In genomic region chr11:24635588-24636290, GRCh38 we compare ENCODE assay signal across 23 cellular contexts.
DNase-seq lines count a peak whose midpoint lies in the region; ATAC-seq and TF ChIP-seq lines count a peak whose summit lies in the region.
"Had no signal": no experiment of that assay in that cellular context is flagged by ENCODE, and none has a peak within 500 bp of the region (broad histone marks: within the 10 kb centered on the region; RNA-seq: fewer than 3 reads in every experiment).

No MANE protein-coding gene starts in this region.

- H3K14ac ChIP-seq in IMR-90 (replicated peaks; ENCODE audit: low read depth, low read length) = no peak overlapping the region

- no peak overlapping the region for H3K18ac ChIP-seq in IMR-90 (ENCODE audit: low read depth, low read length)

- in situ Hi-C loops in IMR-90 (cut with MboI; ENCODE audit: low sequenced_read_pairs) = no loop called here

- peaks cover 0 to 3% (median 0%) of the 10 kb centered on the region in 5 donors for H3K36me3 Mint-ChIP-seq in naive thymus-derived CD4-positive, alpha-beta T cell

- 0 out of 2 replicates have a peak, but pooled peaks have one; percentile 44 for ATAC-seq in IMR-90 (ENCODE audit: low read depth)
- ATAC-seq in naive thymus-derived CD4-positive, alpha-beta T cell = no peak
- ATAC-seq: activated naive CD8-positive, alpha-beta T cell treated with anti-CD3 and anti-CD28 coated beads, Interleukin-2, amount 50 U/mL, for 24 hours; HepG2 had no signal

- TF ChIP-seq CTCF in IMR-90 (conservative IDR thresholded peaks at IDR 0.05; ENCODE audit: low read depth, low read length) = no peak
- TF ChIP-seq CTCF in VCaP (conservative IDR thresholded peaks at IDR 0.05) = no peak
- no peak for TF ChIP-seq CTCF in tibial artery (IDR thresholded peaks at IDR 0.05)

- no peak overlapping the region for H3K4me3 Mint-ChIP-seq in naive thymus-derived CD4-positive, alpha-beta T cell
- H3K4me3 Mint-ChIP-seq: activated naive CD8-positive, alpha-beta T cell treated with anti-CD3 and anti-CD28 coated beads, Interleukin-2, amount 50 U/mL, for 24 hours; activated T-helper 1 cell treated with anti-CD3 and anti-CD28 coated beads, Interleukin-12 subunit alpha, Interleukin-12 subunit beta, Interleukin-2, Interleukin-4 antibody, amounts not matched to agents 30 ng/mL and 10 ng/mL and 1 ng/mL, durations not matched to agents 14 hours and 24 hours and 36 hours had no signal

- peaks cover 2% of the 10 kb centered on the region; the same call in 1 of the 2 replicates for H3K9me1 ChIP-seq in IMR-90 (ENCODE audit: insufficient read depth, low read length)

- H3K36me3 ChIP-seq in IMR-90 (ENCODE audit: control insufficient read depth, insufficient read depth, low read length) (no peaks in the 10 kb centered on the region), tibial artery (no peaks in the 10 kb centered on the region)
- H3K36me3 ChIP-seq in naive thymus-derived CD4-positive, alpha-beta T cell (ENCODE audit: control insufficient read depth in 2 of 3, insufficient read depth in 3 of 3, low read length in 3 of 3) = no peaks in the 10 kb centered on the region

- no peak overlapping the region for H2BK120ac ChIP-seq in IMR-90 (ENCODE audit: low read depth, low read length)

- dilution Hi-C loops in IMR-90 (cut with HindIII; ENCODE audit: low sequenced_read_pairs, unreplicated experiment) = no loop called here

- H3K9me3 Mint-ChIP-seq in naive thymus-derived CD4-positive, alpha-beta T cell = peaks cover 0 to 10% (median 3%) of the 10 kb centered on the region in 11 donors
- H3K9me3 Mint-ChIP-seq: activated T-helper 1 cell treated with anti-CD3 and anti-CD28 coated beads, Interleukin-12 subunit alpha, Interleukin-12 subunit beta, Interleukin-2, Interleukin-4 antibody, amounts not matched to agents 30 ng/mL and 10 ng/mL and 1 ng/mL, durations not matched to agents 14 hours and 24 hours and 36 hours had no signal

- H3K4me2 ChIP-seq in IMR-90 (ENCODE audit: low read depth, low read length) = no peak overlapping the region

- no CpG with 5 or more reads among the region's 5 CpGs for WGBS in IMR-90 (ENCODE audit: extremely low coverage in 2 of 2, insufficient read length in 1 of 2), 2 experiments

- H3K56ac ChIP-seq in IMR-90 (ENCODE audit: extremely low read depth, insufficient read depth, low read length) = no peak overlapping the region

- TF ChIP-seq POLR2A in IMR-90 (IDR thresholded peaks at IDR 0.05; ENCODE audit: low read depth, low read length) = no peak

- BruUV-seq in IMR-90 (replicated peaks; lab: Mats Ljungman, UMichigan) = no TSS peak

- no peak overlapping the region for H2AK5ac ChIP-seq in IMR-90 (ENCODE audit: low read depth, low read length)

- no peak overlapping the region for H2AK9ac ChIP-seq in IMR-90 (replicated peaks; ENCODE audit: low read depth, low read length, poor library complexity)

- DNase-seq in ELR (ENCODE audit: low read depth) (peak; percentile 74), IMR-90 (peak; percentile 44), kidney tubule cell (ENCODE audit: low spot score) (peak; percentile 25), NCI-H774 (lab: John Stamatoyannopoulos, UW) (no peak), tibial artery (no peak), putamen (ENCODE audit: low spot score) (no peak)
- no peak for DNase-seq in naive thymus-derived CD4-positive, alpha-beta T cell
- DNase-seq: activated CD8-positive, alpha-beta memory T cell treated with anti-CD3 and anti-CD28 coated beads for 24 hours; activated naive CD8-positive, alpha-beta T cell treated with anti-CD3 and anti-CD28 coated beads, Interleukin-2, amount 50 U/mL, for 24 hours; Caco-2; central memory CD4-positive, alpha-beta T cell; head of caudate nucleus; mesendoderm; MM.1S; NCI-H146; NCI-H226; SHP77; small intestine; stimulated activated CD4-positive, alpha-beta T cell treated with anti-CD3 and anti-CD28 coated beads, Interleukin-4, amount 100 ng/mL, for 4 hours had no signal

- H2BK5ac ChIP-seq in IMR-90 (ENCODE audit: low read depth, low read length, poor library complexity, severe bottlenecking) = no peak overlapping the region

- no peak overlapping the region for H2BK20ac ChIP-seq in IMR-90 (ENCODE audit: low read depth, low read length)

- H3K4me3 ChIP-seq in IMR-90 (ENCODE audit: insufficient read depth, low read depth, low read length) = no peak overlapping the region
- no peak overlapping the region for H3K4me3 ChIP-seq in tibial artery
- H3K4me3 ChIP-seq in naive thymus-derived CD4-positive, alpha-beta T cell (ENCODE audit: low read length) = no peak overlapping the region

- H3K4me1 Mint-ChIP-seq in naive thymus-derived CD4-positive, alpha-beta T cell = no peaks in the 10 kb centered on the region
- H3K4me1 Mint-ChIP-seq: activated naive CD8-positive, alpha-beta T cell treated with anti-CD3 and anti-CD28 coated beads, Interleukin-2, amount 50 U/mL, for 24 hours had no signal

- H3K79me1 ChIP-seq in IMR-90 (ENCODE audit: low read depth in 1 of 2, low read length in 2 of 2) = no peaks in the 10 kb centered on the region

- no peak overlapping the region for H2AFZ ChIP-seq in IMR-90 (replicated peaks; ENCODE audit: low read length, poor library complexity)

- H3K9ac ChIP-seq in IMR-90 (ENCODE audit: low read depth, low read length) = no peak overlapping the region

- H3K27me3 Mint-ChIP-seq in naive thymus-derived CD4-positive, alpha-beta T cell = no peaks in the 10 kb centered on the region
- H3K27me3 Mint-ChIP-seq: activated naive CD8-positive, alpha-beta T cell treated with anti-CD3 and anti-CD28 coated beads, Interleukin-2, amount 50 U/mL, for 24 hours; progenitor cell of endocrine pancreas had no signal

- H4K20me1 ChIP-seq in IMR-90 (ENCODE audit: insufficient read depth, low read length) = no peaks in the 10 kb centered on the region

- no peak overlapping the region for H4K8ac ChIP-seq in IMR-90 (ENCODE audit: low read depth in 2 of 2, low read length in 2 of 2)

- H3K27ac Mint-ChIP-seq in naive thymus-derived CD4-positive, alpha-beta T cell = no peak overlapping the region
- H3K27ac Mint-ChIP-seq: activated naive CD8-positive, alpha-beta T cell treated with anti-CD3 and anti-CD28 coated beads, Interleukin-2, amount 50 U/mL, for 24 hours; activated T-helper 1 cell treated with anti-CD3 and anti-CD28 coated beads, Interleukin-12 subunit alpha, Interleukin-12 subunit beta, Interleukin-2, Interleukin-4 antibody, amounts not matched to agents 30 ng/mL and 10 ng/mL and 1 ng/mL, durations not matched to agents 14 hours and 24 hours and 36 hours; progenitor cell of endocrine pancreas had no signal

- H4K91ac ChIP-seq in IMR-90 (ENCODE audit: insufficient read depth, low read depth, low read length) = no peak overlapping the region

- H3K9me3 ChIP-seq in IMR-90 (ENCODE audit: control insufficient read depth, insufficient read depth, low read length) (no peaks in the 10 kb centered on the region), tibial artery (no peaks in the 10 kb centered on the region)
- no peaks in the 10 kb centered on the region for H3K9me3 ChIP-seq in naive thymus-derived CD4-positive, alpha-beta T cell (ENCODE audit: control insufficient read depth in 2 of 3, low read length in 3 of 3)
- H3K9me3 ChIP-seq: Caco-2 had no signal

- H3K27me3 ChIP-seq in IMR-90 (ENCODE audit: control insufficient read depth, insufficient read depth, low read length) (no peaks in the 10 kb centered on the region), tibial artery (no peaks in the 10 kb centered on the region)
- H3K27me3 ChIP-seq in naive thymus-derived CD4-positive, alpha-beta T cell (ENCODE audit: control insufficient read depth in 2 of 2, insufficient read depth in 2 of 2, low read length in 2 of 2) = no peaks in the 10 kb centered on the region

- no peak overlapping the region for H4K5ac ChIP-seq in IMR-90 (ENCODE audit: low read depth, low read length)

- CTCF ChIA-PET in IMR-90 (lab: Yijun Ruan, JAX) = no interaction called here
- CTCF ChIA-PET in naive thymus-derived CD4-positive, alpha-beta T cell (lab: Charles Lee) = no interaction called here

- H3K4me1 ChIP-seq in IMR-90 (ENCODE audit: control insufficient read depth, insufficient read depth, low read length) (peaks cover 2% of the 10 kb centered on the region; the same call in 1 of the 2 replicates), tibial artery (no peaks in the 10 kb centered on the region)
- no peaks in the 10 kb centered on the region for H3K4me1 ChIP-seq in naive thymus-derived CD4-positive, alpha-beta T cell (ENCODE audit: control insufficient read depth in 2 of 2, insufficient read depth in 2 of 2, low read length in 2 of 2)
- H3K4me1 ChIP-seq: Caco-2 had no signal

- H3K23ac ChIP-seq in IMR-90 (ENCODE audit: low read depth, low read length) = no peak overlapping the region

- H2BK15ac ChIP-seq in IMR-90 (ENCODE audit: low read depth, low read length) = no peak overlapping the region

- H3K27ac ChIP-seq in IMR-90 (ENCODE audit: insufficient read depth, low read length) (no peak overlapping the region), VCaP (peak overlapping the region; percentile 67), tibial artery (no peak overlapping the region)
- H3K27ac ChIP-seq in naive thymus-derived CD4-positive, alpha-beta T cell (ENCODE audit: low read depth, low read length) = no peak overlapping the region

- TF ChIP-seq RAD21 in IMR-90 (IDR thresholded peaks at IDR 0.05; ENCODE audit: low read length) = no peak

- intact Hi-C loops in IMR-90 (cut with micrococcal nuclease) = no loop called here
- intact Hi-C loops in tibial artery (cut with DNase I; ENCODE audit: low total_unique reads) = no loop called here
- intact Hi-C loops in naive thymus-derived CD4-positive, alpha-beta T cell (cut with micrococcal nuclease) = no loop called here

- no peak overlapping the region for H3K4ac ChIP-seq in IMR-90 (ENCODE audit: low read depth, low read length)

- POLR2A ChIA-PET in IMR-90 (lab: Charles Lee; ENCODE audit: unreplicated experiment) = no interaction called here
- POLR2A ChIA-PET in naive thymus-derived CD4-positive, alpha-beta T cell (lab: Charles Lee) = no interaction called here

TF ChIP-seq in IMR-90, 13 proteins besides CTCF, POLR2A, EP300 and RAD21 (continues in another document):
- no peak for TF ChIP-seq RFX5 (IDR thresholded peaks at IDR 0.05; ENCODE audit: low read depth, low read length)
- TF ChIP-seq, protein P1, sequence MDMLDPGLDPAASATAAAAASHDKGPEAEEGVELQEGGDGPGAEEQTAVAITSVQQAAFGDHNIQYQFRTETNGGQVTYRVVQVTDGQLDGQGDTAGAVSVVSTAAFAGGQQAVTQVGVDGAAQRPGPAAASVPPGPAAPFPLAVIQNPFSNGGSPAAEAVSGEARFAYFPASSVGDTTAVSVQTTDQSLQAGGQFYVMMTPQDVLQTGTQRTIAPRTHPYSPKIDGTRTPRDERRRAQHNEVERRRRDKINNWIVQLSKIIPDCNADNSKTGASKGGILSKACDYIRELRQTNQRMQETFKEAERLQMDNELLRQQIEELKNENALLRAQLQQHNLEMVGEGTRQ (IDR thresholded peaks at IDR 0.05; ENCODE audit: low read depth, low read length) = no peak
- TF ChIP-seq CHD1 (IDR thresholded peaks at IDR 0.05; ENCODE audit: low read depth, low read length) = no peak
- TF ChIP-seq SMC3 (IDR thresholded peaks at IDR 0.05; ENCODE audit: low read depth, low read length) = no peak
- no peak for TF ChIP-seq NFE2L2 (IDR thresholded peaks at IDR 0.05; ENCODE audit: low read depth, low read length)
- TF ChIP-seq MAFK (IDR thresholded peaks at IDR 0.05; ENCODE audit: low read depth, low read length) = no peak

Comparison
In these comparisons a context has a peak if more than half of its experiments do, and no peak if none do; other contexts are left out.
1. DNase-seq: peak in ELR (single experiment), IMR-90 (single experiment) and kidney tubule cell (single experiment); none in NCI-H774 (single experiment), tibial artery (0 of 2), putamen (single experiment) and naive thymus-derived CD4-positive, alpha-beta T cell (0 of 9).